In the genomic region with DNA sequence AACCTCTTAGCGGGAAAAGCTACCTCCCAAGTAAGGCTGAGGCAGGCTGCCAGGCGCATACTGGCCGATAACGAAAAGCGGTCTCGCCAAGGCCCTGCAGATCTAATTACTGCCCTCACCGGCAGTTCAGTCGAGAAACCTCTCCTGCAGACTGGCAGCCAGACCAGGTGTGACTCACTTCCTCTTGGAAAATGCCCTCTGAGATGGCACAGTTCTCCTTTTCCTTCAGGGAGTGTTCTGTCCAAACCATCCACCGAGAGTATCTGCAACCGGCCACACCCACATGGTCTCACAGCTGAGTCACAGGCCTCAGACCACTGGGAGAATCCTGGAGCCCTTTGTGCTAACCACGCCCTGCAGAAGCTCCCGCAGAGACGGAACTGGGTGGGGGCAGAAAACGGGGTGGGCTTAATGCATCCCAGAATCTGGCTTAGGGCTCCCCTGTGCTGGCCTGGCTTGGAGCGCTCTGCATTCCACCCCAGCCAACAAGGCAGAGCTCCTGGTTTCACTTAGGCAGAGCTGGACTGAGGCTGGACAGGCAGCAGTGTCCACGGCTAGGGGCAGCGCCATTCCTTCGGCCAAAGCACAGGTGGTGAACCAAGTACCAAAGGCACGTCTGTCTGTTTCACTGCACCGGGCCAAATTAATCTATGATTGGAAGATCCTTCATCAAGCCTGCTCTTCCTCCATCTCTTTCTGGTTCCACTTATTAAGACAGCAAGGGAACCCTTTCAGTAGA, we compare ENCODE assay signal across 8 cellular contexts. TPM values are rescaled to one million over a fixed set of nuclear protein-coding genes. Genes with fewer than 3 reads are reported as not detected.
DNase-seq lines count a peak whose midpoint lies in the region; ATAC-seq, FAIRE-seq and TF ChIP-seq lines count a peak whose summit lies in the region.

No MANE protein-coding gene starts in this region.

- POLR2A ChIA-PET in A549 (lab: Yijun Ruan, JAX), result interaction anchor here (0.8 to 10.4 kb wide), 12 partner anchors 10 to 1642 kb away, joined by 3 to 151 read pairs (median 6); partner anchors contain the start of genes CHTOP, S100A11 and THEM4

- DNase-seq in A549 (ENCODE audit: low read depth in 1 of 2, low spot score in 1 of 2) (peak; percentile 87 to 98), HCEC 1CT (peak; percentile 92), SIG-M5 (lab: John Stamatoyannopoulos, UW) (peak; percentile 66), bronchial epithelial cell (ENCODE audit: low read depth) (peak; percentile 99), keratinocyte (ENCODE audit: low read depth, low spot score) (peak; percentile 97)
- DNase-seq in stimulated activated CD8-positive, alpha-beta memory T cell treated with anti-CD3 and anti-CD28 coated beads, Interleukin-12 subunit alpha, Interleukin-12 subunit beta, amount 100 ng/mL, for 4 hours (ENCODE audit: low read depth), result peak; percentile 17

- H3K4me1 ChIP-seq in A549, result peaks cover 59% of the 10 kb centered on the region
- peaks cover 66% of the 10 kb centered on the region for H3K4me1 ChIP-seq in keratinocyte (ENCODE audit: control insufficient read depth, extremely low read depth, insufficient read depth, low read length)

- dilution Hi-C loops in keratinocyte (cut with MboI; ENCODE audit: extremely low pct_ligation_motif_present, low sequenced_read_pairs), result no loop called here

- H3K9me3 ChIP-seq in A549 (no peaks in the 10 kb centered on the region), keratinocyte (ENCODE audit: control insufficient read depth, low read depth, low read length) (no peaks in the 10 kb centered on the region)

- H4K20me1 ChIP-seq in keratinocyte (ENCODE audit: control insufficient read depth, extremely low read depth, insufficient read depth, low read length), result peaks cover 8% of the 10 kb centered on the region

- peak; percentile 11 to 31; a peak in 3 of 5 replicates for TF ChIP-seq RAD21 in A549 (conservative IDR thresholded peaks at IDR 0.05 in 1 of 2, IDR thresholded peaks at IDR 0.05 in 1 of 2)

- peak; percentile 59 to 67 for ATAC-seq in A549
- ATAC-seq in HG02678 (IDR thresholded peaks at IDR 0.05; ENCODE audit: unreplicated experiment), result no peak
- no peak for ATAC-seq in GM21381 (IDR thresholded peaks at IDR 0.05; ENCODE audit: unreplicated experiment)

- CTCF ChIA-PET in A549 (lab: Yijun Ruan, JAX), result interaction anchor here (0.9 to 38.2 kb wide), 4 partner anchors 5 to 57 kb away, joined by 3 to 1410 read pairs (median 894); partner anchors contain the start of gene S100A10

- no peaks in the 10 kb centered on the region for H3K27me3 ChIP-seq in bronchial epithelial cell (ENCODE audit: control insufficient read depth, insufficient read depth, low read length)
- H3K27me3 ChIP-seq in keratinocyte (ENCODE audit: control insufficient read depth, extremely low read depth, insufficient read depth, low read length), result no peaks in the 10 kb centered on the region

- peak; percentile 54 to 62; a peak in 2 of 5 replicates for TF ChIP-seq EP300 in A549 (IDR thresholded peaks at IDR 0.05)

- peak overlapping the region; percentile 100 for H3K9ac ChIP-seq in keratinocyte (ENCODE audit: control insufficient read depth, extremely low read depth, insufficient read depth, low read length)

- no peak overlapping the region for H2AFZ ChIP-seq in keratinocyte (ENCODE audit: control insufficient read depth, low read length)

- peak; percentile 96 for FAIRE-seq in A549 (lab: Jason Lieb, UNC)
- FAIRE-seq in bronchial epithelial cell (lab: Jason Lieb, UNC), result peak; percentile 50
- peak; percentile 58 for FAIRE-seq in keratinocyte (lab: Jason Lieb, UNC)

- H3K79me2 ChIP-seq in keratinocyte (ENCODE audit: control insufficient read depth, insufficient read depth, low read length), result peaks cover 55% of the 10 kb centered on the region

- peak overlapping the region; percentile 87 for H3K4me3 ChIP-seq in A549
- H3K4me3 ChIP-seq in bronchial epithelial cell (ENCODE audit: low read depth, low read length), result peak overlapping the region; percentile 99
- H3K4me3 ChIP-seq in keratinocyte (ENCODE audit: control insufficient read depth in 2 of 3, extremely low read depth in 1 of 3, insufficient read depth in 2 of 3, low read depth in 1 of 3, low read length in 3 of 3), result peak overlapping the region; percentile 78 to 99 (median 94)

- WGBS in A549 (ENCODE audit: missing lambda C conversion rate), result 2% methylated on average over 20 of the region's 20 CpGs

- no peaks in the 10 kb centered on the region for H3K9me1 ChIP-seq in keratinocyte (ENCODE audit: control insufficient read depth, extremely low read depth, insufficient read depth, low read length)

- H3K36me3 ChIP-seq in bronchial epithelial cell (ENCODE audit: control insufficient read depth, insufficient read depth, low read length) (peaks cover 2% of the 10 kb centered on the region), keratinocyte (ENCODE audit: control insufficient read depth in 2 of 2, extremely low read depth in 1 of 2, insufficient read depth in 2 of 2, low read length in 2 of 2) (peaks cover 15 to 28% of the 10 kb centered on the region in 2 experiments)

- peak overlapping the region; percentile 96 for H3K4me2 ChIP-seq in A549
- peak overlapping the region; percentile 85 for H3K4me2 ChIP-seq in keratinocyte (ENCODE audit: control insufficient read depth, extremely low read depth, insufficient read depth, low read depth, low read length)

- TF ChIP-seq CTCF in A549 (IDR thresholded peaks at IDR 0.05) (no peak), bronchial epithelial cell (IDR thresholded peaks at IDR 0.05; ENCODE audit: insufficient read depth, low read length, severe bottlenecking) (no peak), keratinocyte (optimal IDR thresholded peaks at IDR 0.05 in 1 of 3, IDR thresholded peaks at IDR 0.05 in 1 of 3, conservative IDR thresholded peaks at IDR 0.05 in 1 of 3; ENCODE audit: extremely low read depth in 1 of 3, insufficient read depth in 2 of 3, low read length in 3 of 3) (peak in 1 of 3 experiments; percentile 1)

- peak overlapping the region; percentile 97 for H3K27ac ChIP-seq in A549
- H3K27ac ChIP-seq in keratinocyte (ENCODE audit: control insufficient read depth, insufficient read depth, low read length), result peak overlapping the region; percentile 100

- peak; percentile 39 for TF ChIP-seq POLR2A in A549 (IDR thresholded peaks at IDR 0.05; ENCODE audit: low read length)

TF ChIP-seq in A549, 52 proteins besides CTCF, POLR2A, EP300 and RAD21 (continues in another document):
- TF ChIP-seq HEYL (CRISPR knock-in tag; IDR thresholded peaks at IDR 0.05) (no peak), HOXB13 (CRISPR knock-in tag; IDR thresholded peaks at IDR 0.05; ENCODE audit: low read depth) (no peak), FOXS1 (CRISPR knock-in tag; IDR thresholded peaks at IDR 0.05) (no peak), ATOH8 (CRISPR knock-in tag; IDR thresholded peaks at IDR 0.05; ENCODE audit: low read depth) (no peak), RARB (CRISPR knock-in tag; IDR thresholded peaks at IDR 0.05) (0 out of 2 replicates have a peak, but pooled peaks have one; percentile 37), NPAS2 (CRISPR knock-in tag; IDR thresholded peaks at IDR 0.05; ENCODE audit: borderline replicate concordance) (no peak)
- TF ChIP-seq, protein P1, sequence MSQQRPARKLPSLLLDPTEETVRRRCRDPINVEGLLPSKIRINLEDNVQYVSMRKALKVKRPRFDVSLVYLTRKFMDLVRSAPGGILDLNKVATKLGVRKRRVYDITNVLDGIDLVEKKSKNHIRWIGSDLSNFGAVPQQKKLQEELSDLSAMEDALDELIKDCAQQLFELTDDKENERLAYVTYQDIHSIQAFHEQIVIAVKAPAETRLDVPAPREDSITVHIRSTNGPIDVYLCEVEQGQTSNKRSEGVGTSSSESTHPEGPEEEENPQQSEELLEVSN (IDR thresholded peaks at IDR 0.05; ENCODE audit: borderline replicate concordance, low read depth), result 0 out of 2 replicates have a peak, but pooled peaks have one; percentile 59

RNA-seq across cellular contexts. Expression of gene S100A10, which starts 1.1 kb away (rescaled TPM):
- polyA plus RNA-seq in A549 (2011; rRNA removed) (505 and 515 TPM in 2 replicates), A549 (2017; fragmentation: RNase III; extraction: RNeasy Plus Mini Kit Qiagen cat#74134 plus additional on column Dnase treatment) (2,059 to 2,476 TPM (median 2,077 TPM) in 3 replicates), keratinocyte (762 to 1,688 TPM (median 1,061 TPM) in 3 replicates)
- 323 and 344 TPM in 2 replicates for polyA plus RNA-seq in A549 (2012; cell fraction: cytosol; rRNA removed)
- 72.0 and 86.0 TPM in 2 replicates for polyA plus RNA-seq in A549 (2012; cell fraction: nucleus; rRNA removed)
- polyA minus RNA-seq in A549 (2011; rRNA and poly(A)+ RNA removed), result 228 and 259 TPM in 2 replicates
- 120 and 212 TPM in 2 replicates for total RNA-seq in bronchial epithelial cell
- polyA plus RNA-seq in keratinocyte (2011; ENCODE audit: low read depth), result 7,825 TPM
- 1,426 and 2,466 TPM in 2 replicates for polyA plus RNA-seq in keratinocyte (2011; cell fraction: cytosol; rRNA removed)
- 399 and 409 TPM in 2 replicates for polyA plus RNA-seq in keratinocyte (2011; cell fraction: nucleus; rRNA removed)
- 2,272 and 2,757 TPM in 2 replicates for polyA plus RNA-seq in keratinocyte (2012; ENCODE audit: low replicate concordance)
- 156 to 769 TPM (median 744 TPM) in 3 replicates for polyA minus RNA-seq in keratinocyte
- 3,568 TPM for polyA minus RNA-seq in keratinocyte (2011; cell fraction: cytosol; rRNA and poly(A)+ RNA removed)
- 194 and 286 TPM in 2 replicates for polyA minus RNA-seq in keratinocyte (2011; cell fraction: nucleus; rRNA and poly(A)+ RNA removed)

RNA-seq across cellular contexts. Expression of gene S100A11, which starts 44.3 kb away (rescaled TPM):
- 671 and 1,155 TPM in 2 replicates for polyA plus RNA-seq in A549 (2011; rRNA removed)
- 1,193 and 1,223 TPM in 2 replicates for polyA plus RNA-seq in A549 (2012; cell fraction: cytosol; rRNA removed)
- 334 and 440 TPM in 2 replicates for polyA plus RNA-seq in A549 (2012; cell fraction: nucleus; rRNA removed)
- polyA plus RNA-seq in A549 (2017; fragmentation: RNase III; extraction: RNeasy Plus Mini Kit Qiagen cat#74134 plus additional on column Dnase treatment), result 1,442 to 1,531 TPM (median 1,500 TPM) in 3 replicates
- 584 and 703 TPM in 2 replicates for polyA minus RNA-seq in A549 (2011; rRNA and poly(A)+ RNA removed)
- 58.7 and 151 TPM in 2 replicates for total RNA-seq in bronchial epithelial cell
- polyA plus RNA-seq in keratinocyte, result 3,230 to 4,658 TPM (median 4,125 TPM) in 3 replicates
- polyA plus RNA-seq in keratinocyte (2011; ENCODE audit: low read depth), result 385 TPM
- 5,163 and 5,922 TPM in 2 replicates for polyA plus RNA-seq in keratinocyte (2011; cell fraction: cytosol; rRNA removed)
- polyA plus RNA-seq in keratinocyte (2011; cell fraction: nucleus; rRNA removed), result 1,558 and 1,872 TPM in 2 replicates
- 4,957 and 5,664 TPM in 2 replicates for polyA plus RNA-seq in keratinocyte (2012; ENCODE audit: low replicate concordance)
- 2,598 to 4,430 TPM (median 2,761 TPM) in 3 replicates for polyA minus RNA-seq in keratinocyte
- polyA minus RNA-seq in keratinocyte (2011; cell fraction: cytosol; rRNA and poly(A)+ RNA removed), result 2,126 TPM
- 610 and 888 TPM in 2 replicates for polyA minus RNA-seq in keratinocyte (2011; cell fraction: nucleus; rRNA and poly(A)+ RNA removed)

Comparison
In these comparisons a context has a peak if more than half of its experiments do, and no peak if none do; other contexts are left out.
1. ATAC-seq: peak in A549 (2 of 2); none in HG02678 (single experiment) and GM21381 (single experiment).
2. DNase-seq: peak in every context shown above with its lines; median percentile 99 in bronchial epithelial cell; 97 in keratinocyte; 92 in A549; 92 in HCEC 1CT; 66 in SIG-M5; 17 in stimulated activated CD8-positive, alpha-beta memory T cell treated with anti-CD3 and anti-CD28 coated beads, Interleukin-12 subunit alpha, Interleukin-12 subunit beta, amount 100 ng/mL, for 4 hours.
3. Peak in every context shown above with its lines, with median percentiles within 50 percentile points of each other: H3K4me3 ChIP-seq.